In the genomic region with DNA sequence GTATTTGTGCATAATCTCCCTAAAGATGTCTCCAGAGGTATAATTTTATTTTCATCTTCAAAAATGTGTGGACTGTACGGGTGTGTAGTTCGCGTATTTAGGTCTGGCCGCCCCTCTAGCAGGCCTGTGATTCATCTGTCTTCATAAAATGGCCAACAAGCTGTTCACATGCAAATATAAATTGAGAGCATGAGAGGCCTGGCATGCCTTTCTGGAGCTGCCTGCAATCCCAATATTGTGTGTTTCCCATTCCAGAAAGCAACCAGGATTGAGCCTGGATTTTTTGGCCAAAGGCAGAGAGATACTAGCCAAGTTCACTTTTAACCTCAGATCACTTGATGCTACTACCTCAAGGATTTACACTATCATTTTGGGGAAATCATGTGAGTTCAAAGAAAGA, we compare ENCODE assay signal across 21 cellular contexts.
A peak's percentile ranks its signal among the peaks of the same experiment; 100 is the strongest.
DNase-seq lines count a peak whose midpoint lies in the region; ATAC-seq and TF ChIP-seq lines count a peak whose summit lies in the region.
"Had no signal": no experiment of that assay in that cellular context is flagged by ENCODE, and none has a peak within 500 bp of the region (broad histone marks: within the 10 kb centered on the region; RNA-seq: fewer than 3 reads in every experiment).

No MANE protein-coding gene starts in this region.

- H3K4me1 ChIP-seq in smooth muscle cell (ENCODE audit: low read depth) (peaks cover 8% of the 10 kb centered on the region), SJCRH30 (peaks cover 11% of the 10 kb centered on the region), mucosa of descending colon (ENCODE audit: low read depth) (no peaks in the 10 kb centered on the region)
- H3K4me1 ChIP-seq: parathyroid adenoma had no signal

- ATAC-seq in left ventricle myocardium superior, result peak; percentile 35
- ATAC-seq in GM19452 (IDR thresholded peaks at IDR 0.05; ENCODE audit: unreplicated experiment), result no peak
- ATAC-seq in mucosa of descending colon, result no peak
- ATAC-seq: CD8-positive, alpha-beta T cell; effector memory CD8-positive, alpha-beta T cell; K562 had no signal

- H3K4me2 ChIP-seq in smooth muscle cell, result peak overlapping the region; percentile 66
- H3K4me2 ChIP-seq: hepatocyte had no signal

- H3K9me3 ChIP-seq in smooth muscle cell (replicated peaks; ENCODE audit: low read depth) (no peaks in the 10 kb centered on the region), SJCRH30 (replicated peaks) (no peaks in the 10 kb centered on the region), mucosa of descending colon (no peaks in the 10 kb centered on the region)

- H3K4me3 ChIP-seq in smooth muscle cell (no peak overlapping the region), SJCRH30 (no peak overlapping the region), mucosa of descending colon (no peak overlapping the region)
- H3K4me3 ChIP-seq: hepatocyte, K562, lung had no signal

- no peaks in the 10 kb centered on the region for H3F3A ChIP-seq in smooth muscle cell (ENCODE audit: low read depth)

- peak overlapping the region; percentile 68 for H2AFZ ChIP-seq in smooth muscle cell (ENCODE audit: low read depth)
- H2AFZ ChIP-seq: hepatocyte, parathyroid adenoma had no signal

- WGBS in smooth muscle cell (ENCODE audit: low lambda C conversion rate), result 38% methylated on average over 4 of the region's 4 CpGs

- TF ChIP-seq CTCF in smooth muscle cell (IDR thresholded peaks at IDR 0.05; ENCODE audit: borderline replicate concordance, insufficient read depth, poor library complexity, severe bottlenecking) (no peak), RWPE1 (conservative IDR thresholded peaks at IDR 0.05; ENCODE audit: low read depth) (no peak), mucosa of descending colon (IDR thresholded peaks at IDR 0.05) (no peak)

- no peaks in the 10 kb centered on the region for H3K27me3 ChIP-seq in smooth muscle cell (ENCODE audit: low read depth)
- H3K27me3 ChIP-seq in SJCRH30, result no peaks in the 10 kb centered on the region
- H3K27me3 ChIP-seq: hepatocyte had no signal

- intact Hi-C loops in left ventricle myocardium superior (cut with micrococcal nuclease) (no loop called here), mucosa of descending colon (cut with DNase I, micrococcal nuclease) (no loop called here)

- H3K79me2 ChIP-seq in smooth muscle cell (ENCODE audit: low read depth), result no peaks in the 10 kb centered on the region
- H3K79me2 ChIP-seq: parathyroid adenoma had no signal

- DNase-seq in G401 (ENCODE audit: low spot score) (peak; percentile 86), cerebellar cortex (ENCODE audit: low spot score) (peak; percentile 83), left ventricle myocardium superior (no peak), smooth muscle cell (lab: John Stamatoyannopoulos, UW; ENCODE audit: unreplicated experiment) (no peak), RWPE1 (ENCODE audit: low spot score) (no peak), SJCRH30 (no peak), mucosa of descending colon (no peak)
- DNase-seq: activated CD4-positive, alpha-beta T cell treated with anti-CD3 and anti-CD28 coated beads for 4 hours; amniotic stem cell; CD8-positive, alpha-beta T cell; effector memory CD8-positive, alpha-beta T cell; naive B cell; NCI-H187 treated with DMSO at 0.1 percent for 48 hours; small intestine; stimulated activated CD4-positive, alpha-beta T cell treated with anti-CD3 and anti-CD28 coated beads, Interleukin-4, amount 100 ng/mL, for 24 hours; SW 1271 had no signal

- no peaks in the 10 kb centered on the region for H4K20me1 ChIP-seq in smooth muscle cell (ENCODE audit: low read depth)

- POLR2A ChIA-PET in RWPE1 (lab: Yijun Ruan, JAX; ENCODE audit: low non-redundant PET), result no interaction called here

- H3K36me3 ChIP-seq in smooth muscle cell (ENCODE audit: low read depth) (no peaks in the 10 kb centered on the region), SJCRH30 (no peaks in the 10 kb centered on the region), mucosa of descending colon (ENCODE audit: low read depth) (no peaks in the 10 kb centered on the region)

- in situ Hi-C loops in G401 (cut with HindIII; ENCODE audit: low sequenced_read_pairs), result no loop called here

- no peak overlapping the region for H3K9ac ChIP-seq in smooth muscle cell (ENCODE audit: low read depth)
- H3K9ac ChIP-seq: parathyroid adenoma had no signal

- CTCF ChIA-PET in RWPE1 (lab: Yijun Ruan, JAX), result interaction anchor here (0.6 kb wide), 1 partner anchor 20 kb away, joined by 3 read pairs; no protein-coding TSS in a partner anchor

- peak overlapping the region; percentile 68 for H3K27ac ChIP-seq in smooth muscle cell (ENCODE audit: low read depth)
- H3K27ac ChIP-seq in RWPE1, result no peak overlapping the region
- no peak overlapping the region for H3K27ac ChIP-seq in SJCRH30
- H3K27ac ChIP-seq: hepatocyte, parathyroid adenoma had no signal

Comparison
In these comparisons a context has a peak if more than half of its experiments do, and no peak if none do; other contexts are left out.
1. DNase-seq: peak in G401 (single experiment) and cerebellar cortex (single experiment); none in left ventricle myocardium superior (single experiment), smooth muscle cell (single experiment), RWPE1 (single experiment), SJCRH30 (0 of 2) and mucosa of descending colon (0 of 3).